19 cellular contexts compared by ENCODE assay signal in the genomic region with DNA sequence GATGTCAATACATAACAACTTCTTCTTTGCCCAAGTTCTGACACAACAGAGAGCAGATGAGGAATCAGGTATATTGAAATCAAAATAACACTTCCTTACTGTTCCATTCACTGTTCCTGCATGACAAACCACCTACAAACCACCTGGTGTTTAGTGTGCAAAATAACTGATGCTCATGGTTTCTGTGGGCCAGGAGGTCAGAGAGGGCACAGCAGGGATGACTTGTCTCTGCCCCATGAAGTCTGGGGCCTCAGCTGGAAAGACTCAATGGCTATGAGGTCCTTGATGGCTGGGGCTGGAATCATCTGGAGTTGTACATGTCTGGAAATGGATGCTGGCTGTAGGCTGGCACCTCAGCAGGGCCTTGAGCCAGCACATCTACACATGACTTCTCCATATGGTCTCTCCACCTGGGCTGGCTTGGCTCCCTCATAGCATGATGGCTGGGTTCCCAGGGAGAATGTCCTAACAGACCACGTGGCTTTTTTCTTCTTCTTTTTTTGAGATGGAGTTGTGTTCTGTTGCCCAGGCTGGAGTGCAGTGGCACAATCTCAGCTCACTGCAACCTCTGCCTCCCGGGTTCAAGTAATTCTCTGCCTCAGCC. TPM values are rescaled to one million over a fixed set of nuclear protein-coding genes. Genes with fewer than 3 reads are reported as not detected.
A peak's percentile ranks its signal among the peaks of the same experiment; 100 is the strongest.
DNase-seq lines count a peak whose midpoint lies in the region; ATAC-seq, FAIRE-seq and TF ChIP-seq lines count a peak whose summit lies in the region.
"Had no signal": no experiment of that assay in that cellular context is flagged by ENCODE, and none has a peak within 500 bp of the region (broad histone marks: within the 10 kb centered on the region; RNA-seq: fewer than 3 reads in every experiment).

No MANE protein-coding gene starts in this region.

- 56% methylated on average over 2 of the region's 2 CpGs for WGBS in GM12878 (ENCODE audit: insufficient coverage, insufficient replicate concordance, low lambda C conversion rate, missing lambda C conversion rate)
- 28% methylated on average over 2 of the region's 2 CpGs for WGBS in prostate gland

- peak; percentile 25 for DNase-seq in activated CD4-positive, alpha-beta memory T cell treated with anti-CD3 and anti-CD28 coated beads for 36 hours
- DNase-seq in activated CD4-positive, alpha-beta memory T cell treated with anti-CD3 and anti-CD28 coated beads, Interleukin-2, amount 10 ng/mL, durations not matched to agents 7 days and 5 days: no peak
- DNase-seq in NCI-H1694 treated with DMSO at 0.1 percent for 48 hours (lab: John Stamatoyannopoulos, UW) (peak; percentile 90), GM12878 (ENCODE audit: low read depth, low spot score) (no peak), prostate gland (ENCODE audit: low spot score) (peak; percentile 46)
- DNase-seq in stimulated activated CD4-positive, alpha-beta T cell treated with anti-CD3 and anti-CD28 coated beads, Interleukin-4, amount 100 ng/mL, for 24 hours: no peak
- DNase-seq in activated CD4-positive, alpha-beta T cell treated with anti-CD3 and anti-CD28 coated beads for 4 hours: no peak
- DNase-seq: activated naive CD4-positive, alpha-beta T cell; CD8-positive, alpha-beta T cell; NCI-H748 treated with DMSO at 0.1 percent for 48 hours; SIG-M5; stimulated activated naive CD4-positive, alpha-beta T cell had no signal

- SMC1A ChIA-PET in GM12878 (lab: Charles Lee; ENCODE audit: uncharacterized antibody, unreplicated experiment): interaction anchor here (0.7 kb wide), 1 partner anchor 10 kb away, joined by 3 read pairs; no protein-coding TSS in a partner anchor

- no peak for FAIRE-seq in GM12878 (lab: Jason Lieb, UNC)
- FAIRE-seq: frontal cortex, islet of Langerhans, TTC549 had no signal

- H3K27ac Mint-ChIP-seq in activated CD4-positive, alpha-beta memory T cell treated with anti-CD3 and anti-CD28 coated beads for 36 hours: no peak overlapping the region
- no peak overlapping the region for H3K27ac Mint-ChIP-seq in activated CD4-positive, alpha-beta memory T cell treated with anti-CD3 and anti-CD28 coated beads, Interleukin-2, amount 10 ng/mL, durations not matched to agents 7 days and 5 days
- H3K27ac Mint-ChIP-seq: CD8-positive, alpha-beta T cell; mesothelial cell of epicardium had no signal

- H3K4me1 Mint-ChIP-seq in activated CD4-positive, alpha-beta memory T cell treated with anti-CD3 and anti-CD28 coated beads for 36 hours (ENCODE audit: low read depth): peaks cover 3% of the 10 kb centered on the region
- H3K4me1 Mint-ChIP-seq in activated CD4-positive, alpha-beta memory T cell treated with anti-CD3 and anti-CD28 coated beads, Interleukin-2, amount 10 ng/mL, durations not matched to agents 7 days and 5 days: peaks cover 3% of the 10 kb centered on the region

- in situ Hi-C loops in GM12878 (cut with MboI): no loop called here

- H3K9me3 Mint-ChIP-seq in activated CD4-positive, alpha-beta memory T cell treated with anti-CD3 and anti-CD28 coated beads for 36 hours: no peaks in the 10 kb centered on the region
- H3K9me3 Mint-ChIP-seq in activated CD4-positive, alpha-beta memory T cell treated with anti-CD3 and anti-CD28 coated beads, Interleukin-2, amount 10 ng/mL, durations not matched to agents 7 days and 5 days: no peaks in the 10 kb centered on the region

- no peaks in the 10 kb centered on the region for H4K20me1 ChIP-seq in GM12878 (ENCODE audit: control insufficient read depth, insufficient read depth)

- H2AFZ ChIP-seq in GM12878 (ENCODE audit: control insufficient read depth, low read depth, low read length): no peak overlapping the region

- no peaks in the 10 kb centered on the region for H3K79me2 ChIP-seq in GM12878 (ENCODE audit: control insufficient read depth, insufficient read depth, low read length)

- no peaks in the 10 kb centered on the region for H3K27me3 Mint-ChIP-seq in activated CD4-positive, alpha-beta memory T cell treated with anti-CD3 and anti-CD28 coated beads for 36 hours
- no peaks in the 10 kb centered on the region for H3K27me3 Mint-ChIP-seq in activated CD4-positive, alpha-beta memory T cell treated with anti-CD3 and anti-CD28 coated beads, Interleukin-2, amount 10 ng/mL, durations not matched to agents 7 days and 5 days

- ATAC-seq in GM12878: peak; percentile 64
- ATAC-seq in GM18498 (IDR thresholded peaks at IDR 0.05; ENCODE audit: unreplicated experiment): no peak
- ATAC-seq: CD8-positive, alpha-beta T cell had no signal

- H3K4me1 ChIP-seq in GM12878 (ENCODE audit: control insufficient read depth, insufficient read depth, low read length): no peaks in the 10 kb centered on the region
- H3K4me1 ChIP-seq in prostate gland (replicated peaks): no peaks in the 10 kb centered on the region

- H3K36me3 ChIP-seq in GM12878 (ENCODE audit: control insufficient read depth in 2 of 2, insufficient read depth in 2 of 2, low read length in 1 of 2) (no peaks in the 10 kb centered on the region), prostate gland (no peaks in the 10 kb centered on the region)

- no peak overlapping the region for H3K4me2 ChIP-seq in GM12878 (ENCODE audit: control insufficient read depth, insufficient read depth)

- H3K36me3 Mint-ChIP-seq in activated CD4-positive, alpha-beta memory T cell treated with anti-CD3 and anti-CD28 coated beads for 36 hours: no peaks in the 10 kb centered on the region
- H3K36me3 Mint-ChIP-seq in activated CD4-positive, alpha-beta memory T cell treated with anti-CD3 and anti-CD28 coated beads, Interleukin-2, amount 10 ng/mL, durations not matched to agents 7 days and 5 days (ENCODE audit: low read depth): no peaks in the 10 kb centered on the region
- H3K36me3 Mint-ChIP-seq: CD8-positive, alpha-beta T cell; mesothelial cell of epicardium had no signal

- H3K4me3 ChIP-seq in GM12878 (no peak overlapping the region), prostate gland (no peak overlapping the region)

- RAD21 ChIA-PET in GM12878 (lab: Charles Lee; ENCODE audit: unreplicated experiment): interaction anchor here (1.0 kb wide), 1 partner anchor 61 kb away, joined by 3 read pairs; no protein-coding TSS in a partner anchor

- H3K27me3 ChIP-seq in GM12878 (replicated peaks in 1 of 2; ENCODE audit: control insufficient read depth in 2 of 2, insufficient read depth in 2 of 2, low read length in 1 of 2) (no peaks in the 10 kb centered on the region), prostate gland (replicated peaks; ENCODE audit: insufficient read depth) (no peaks in the 10 kb centered on the region)

- intact Hi-C loops in activated CD4-positive, alpha-beta memory T cell treated with anti-CD3 and anti-CD28 coated beads for 36 hours (cut with micrococcal nuclease): no loop called here
- intact Hi-C loops in GM12878 (cut with micrococcal nuclease; ENCODE audit: unreplicated experiment) (no loop called here), prostate gland (cut with DNase I) (no loop called here)

- CTCF ChIA-PET in activated CD4-positive, alpha-beta memory T cell treated with anti-CD3 and anti-CD28 coated beads for 36 hours (lab: Charles Lee): interaction anchor here (0.7 to 7.5 kb wide), 3 partner anchors 31 to 91 kb away, joined by 3 to 164 read pairs (median 4); a partner anchor contains a TSS
- CTCF ChIA-PET in activated CD4-positive, alpha-beta memory T cell treated with anti-CD3 and anti-CD28 coated beads, Interleukin-2, amount 10 ng/mL, durations not matched to agents 7 days and 5 days (lab: Charles Lee): interaction anchor here (0.6 to 1.4 kb wide), 4 partner anchors 16 to 1922 kb away, joined by 3 to 5 read pairs (median 3); no protein-coding TSS in a partner anchor
- CTCF ChIA-PET in GM12878 (lab: Yijun Ruan, JAX): interaction anchor here (0.6 to 2.5 kb wide), 2 partner anchors 93 to 216 kb away, joined by 5 to 11 read pairs; no protein-coding TSS in a partner anchor

- no peak for TF ChIP-seq EP300 in GM12878 (IDR thresholded peaks at IDR 0.05; ENCODE audit: borderline replicate concordance in 1 of 2, control insufficient read depth in 1 of 2, low read depth in 2 of 2, low read length in 2 of 2)

- BruUV-seq in GM12878 (replicated peaks; lab: Mats Ljungman, UMichigan): no TSS peak

- H3K4me3 Mint-ChIP-seq in activated CD4-positive, alpha-beta memory T cell treated with anti-CD3 and anti-CD28 coated beads for 36 hours: no peak overlapping the region
- H3K4me3 Mint-ChIP-seq in activated CD4-positive, alpha-beta memory T cell treated with anti-CD3 and anti-CD28 coated beads, Interleukin-2, amount 10 ng/mL, durations not matched to agents 7 days and 5 days: no peak overlapping the region
- H3K4me3 Mint-ChIP-seq: CD8-positive, alpha-beta T cell; mesothelial cell of epicardium had no signal

- POLR2A ChIA-PET in activated CD4-positive, alpha-beta memory T cell treated with anti-CD3 and anti-CD28 coated beads for 36 hours (lab: Charles Lee): no interaction called here
- POLR2A ChIA-PET in activated CD4-positive, alpha-beta memory T cell treated with anti-CD3 and anti-CD28 coated beads, Interleukin-2, amount 10 ng/mL, durations not matched to agents 7 days and 5 days (lab: Charles Lee): no interaction called here
- POLR2A ChIA-PET in GM12878 (lab: Charles Lee): interaction anchor here (0.7 to 0.9 kb wide), 2 partner anchors 150 to 773 kb away, joined by 4 to 5 read pairs; no protein-coding TSS in a partner anchor

- no peak for TF ChIP-seq CTCF in GM12878 (IDR thresholded peaks at IDR 0.05 in 2 of 3, conservative IDR thresholded peaks at IDR 0.05 in 1 of 3; ENCODE audit: control insufficient read depth in 2 of 3, extremely low read depth in 1 of 3, insufficient read depth in 1 of 3, low read depth in 3 of 3, low read length in 3 of 3)
- no peak for TF ChIP-seq CTCF in prostate gland (IDR thresholded peaks at IDR 0.05)

- TF ChIP-seq POLR2A in GM12878 (IDR thresholded peaks at IDR 0.05; ENCODE audit: low read depth, low read length) (no peak), prostate gland (IDR thresholded peaks at IDR 0.05) (no peak)

- no peak overlapping the region for H3K27ac ChIP-seq in GM12878 (ENCODE audit: control insufficient read depth, insufficient read depth)
- no peak overlapping the region for H3K27ac ChIP-seq in prostate gland

- TF ChIP-seq RAD21 in GM12878 (IDR thresholded peaks at IDR 0.05; ENCODE audit: insufficient read depth, low read depth, low read length): no peak

- H3K9me3 ChIP-seq in GM12878 (replicated peaks; ENCODE audit: control insufficient read depth, insufficient read depth, low read length) (no peaks in the 10 kb centered on the region), prostate gland (no peaks in the 10 kb centered on the region)

- no peak overlapping the region for H3K9ac ChIP-seq in GM12878 (ENCODE audit: control insufficient read depth, insufficient read depth, low read length)

RNA-seq across cellular contexts. Expression of a gene that starts 7.4 kb away (rescaled TPM):
- not detected for total RNA-seq in activated CD4-positive, alpha-beta memory T cell treated with anti-CD3 and anti-CD28 coated beads for 36 hours
- not detected for total RNA-seq in activated CD4-positive, alpha-beta memory T cell treated with anti-CD3 and anti-CD28 coated beads, Interleukin-2, amount 10 ng/mL, durations not matched to agents 7 days and 5 days
- total RNA-seq in GM12878 (2013; cell fraction: nucleolus; rRNA removed): not detected in 2 replicates
- total RNA-seq in GM12878 (2014; rRNA removed) (not detected in 2 replicates), GM12878 (2014; rRNA removed; fragmentation: Illumina TruSeq; extraction: Trizol) (not detected in 2 replicates), GM12878 (2021) (not detected in 2 replicates), prostate gland (1 to 10 TPM in 1 of 2 donors, under 1 TPM in 1; 0.41 to 3.6 TPM)
- polyA plus RNA-seq in GM12878 (2011; ENCODE audit: low read depth): not detected
- polyA plus RNA-seq in GM12878 (2011; rRNA removed) (not detected in 2 replicates), GM12878 (2014; fragmentation: Illumina TruSeq; extraction: Trizol) (not detected in 2 replicates), GM12878 (2014; fragmentation: Nextera tagmentation; extraction: Ambion mirVana) (not detected), GM12878 (2014; rRNA removed) (0.34 TPM in 1 of 2 replicates, not detected in the other), GM12878 (2016; fragmentation: Nextera tagmentation; extraction: Ambion mirVana) (not detected)
- polyA plus RNA-seq in GM12878 (2011; cell fraction: cytosol; rRNA removed): 0.12 and 0.19 TPM in 2 replicates
- not detected in 2 replicates for polyA plus RNA-seq in GM12878 (2011; cell fraction: nucleus; rRNA removed)
- 0.25 and 0.34 TPM in 2 replicates for polyA plus RNA-seq in GM12878 (2012)
- polyA minus RNA-seq in GM12878 (2011; rRNA and poly(A)+ RNA removed): not detected in 2 replicates
- not detected in 2 replicates for polyA minus RNA-seq in GM12878 (2011; cell fraction: cytosol; rRNA and poly(A)+ RNA removed)
- not detected in 2 replicates for polyA minus RNA-seq in GM12878 (2011; cell fraction: nucleus; rRNA and poly(A)+ RNA removed)
- total RNA-seq: activated CD8-positive, alpha-beta memory T cell treated with anti-CD3 and anti-CD28 coated beads for 36 hours; CD8-positive, alpha-beta T cell; HT-29 had no signal

RNA-seq across cellular contexts. Expression of a gene that starts 25.2 kb away (rescaled TPM):
- 1 to 10 TPM in 1 of 2 experiments, under 1 TPM in 1; 0.90 to 1.3 TPM for total RNA-seq in activated CD4-positive, alpha-beta memory T cell treated with anti-CD3 and anti-CD28 coated beads for 36 hours
- under 1 TPM; 0.48 to 0.58 TPM for total RNA-seq in activated CD4-positive, alpha-beta memory T cell treated with anti-CD3 and anti-CD28 coated beads, Interleukin-2, amount 10 ng/mL, durations not matched to agents 7 days and 5 days
- 0.56 and 1.1 TPM in 2 replicates for total RNA-seq in GM12878 (2013; cell fraction: nucleolus; rRNA removed)
- 0.38 and 0.56 TPM in 2 replicates for total RNA-seq in GM12878 (2014; rRNA removed)
- total RNA-seq in GM12878 (2014; rRNA removed; fragmentation: Illumina TruSeq; extraction: Trizol): 0.13 and 0.14 TPM in 2 replicates
- total RNA-seq in GM12878 (2021): 0.49 and 1.0 TPM in 2 replicates
- polyA plus RNA-seq in GM12878 (2011; ENCODE audit: low read depth): not detected
- polyA plus RNA-seq in GM12878 (2011; rRNA removed): 0.31 TPM in 1 of 2 replicates, not detected in the other
- 1.1 and 1.2 TPM in 2 replicates for polyA plus RNA-seq in GM12878 (2011; cell fraction: cytosol; rRNA removed)
- 1.2 and 1.7 TPM in 2 replicates for polyA plus RNA-seq in GM12878 (2011; cell fraction: nucleus; rRNA removed)
- polyA plus RNA-seq in GM12878 (2012): 0.15 and 0.21 TPM in 2 replicates
- polyA plus RNA-seq in GM12878 (2014; fragmentation: Illumina TruSeq; extraction: Trizol): not detected in 2 replicates
- polyA plus RNA-seq in GM12878 (2014; fragmentation: Nextera tagmentation; extraction: Ambion mirVana): under 1 TPM in 1 of 2 experiments, not detected in 1; 0.09 TPM
- 0.46 and 0.71 TPM in 2 replicates for polyA plus RNA-seq in GM12878 (2014; rRNA removed)
- polyA plus RNA-seq in GM12878 (2016; fragmentation: Nextera tagmentation; extraction: Ambion mirVana): 1 to 10 TPM in 1 of 2 experiments, under 1 TPM in 1; 0.87 to 1.3 TPM
- polyA minus RNA-seq in GM12878 (2011; rRNA and poly(A)+ RNA removed): 0.62 TPM in 1 of 2 replicates, not detected in the other
- 8.9 and 10.8 TPM in 2 replicates for polyA minus RNA-seq in GM12878 (2011; cell fraction: cytosol; rRNA and poly(A)+ RNA removed)
- 1.7 and 4.2 TPM in 2 replicates for polyA minus RNA-seq in GM12878 (2011; cell fraction: nucleus; rRNA and poly(A)+ RNA removed)
- total RNA-seq in prostate gland: 100 to 1,000 TPM; 356 to 514 TPM

Comparison
In these comparisons a context has a peak if more than half of its experiments do, and no peak if none do; other contexts are left out.
1. DNase-seq: peak in activated CD4-positive, alpha-beta memory T cell treated with anti-CD3 and anti-CD28 coated beads for 36 hours (single experiment), NCI-H1694 treated with DMSO at 0.1 percent for 48 hours (single experiment) and prostate gland (single experiment); none in activated CD4-positive, alpha-beta memory T cell treated with anti-CD3 and anti-CD28 coated beads, Interleukin-2, amount 10 ng/mL, durations not matched to agents 7 days and 5 days (single experiment), GM12878 (single experiment), stimulated activated CD4-positive, alpha-beta T cell treated with anti-CD3 and anti-CD28 coated beads, Interleukin-4, amount 100 ng/mL, for 24 hours (single experiment) and activated CD4-positive, alpha-beta T cell treated with anti-CD3 and anti-CD28 coated beads for 4 hours (0 of 2).
2. RNA of a gene that starts 25.2 kb away (total RNA-seq): 356 to 514 TPM in prostate gland; 0.90 to 1.3 TPM in activated CD4-positive, alpha-beta memory T cell treated with anti-CD3 and anti-CD28 coated beads for 36 hours, 0.48 to 0.58 TPM in activated CD4-positive, alpha-beta memory T cell treated with anti-CD3 and anti-CD28 coated beads, Interleukin-2, amount 10 ng/mL, durations not matched to agents 7 days and 5 days and 0.13 to 1.1 TPM in GM12878; every median in the first group is over 100 times any median in the second.